In genomic region chr20:35318502-35319157, GRCh38 we compare ENCODE assay signal across 8 cellular contexts. TPM values are rescaled to one million over a fixed set of nuclear protein-coding genes. Genes with fewer than 3 reads are reported as not detected.
DNase-seq lines count a peak whose midpoint lies in the region; ATAC-seq, FAIRE-seq and TF ChIP-seq lines count a peak whose summit lies in the region.
"Had no signal": no experiment of that assay in that cellular context is flagged by ENCODE, and none has a peak within 500 bp of the region (broad histone marks: within the 10 kb centered on the region; RNA-seq: fewer than 3 reads in every experiment).

No MANE protein-coding gene starts in this region.

- H3K79me2 ChIP-seq in smooth muscle cell (ENCODE audit: low read depth) = no peaks in the 10 kb centered on the region

- H3K4me2 ChIP-seq in smooth muscle cell = peak overlapping the region; percentile 76

- H3K27ac ChIP-seq in smooth muscle cell (ENCODE audit: low read depth) = peak overlapping the region; percentile 95

- peak overlapping the region; percentile 46 for H3K9ac ChIP-seq in smooth muscle cell (ENCODE audit: low read depth)

- H2AFZ ChIP-seq in smooth muscle cell (ENCODE audit: low read depth) = no peak overlapping the region

- intact Hi-C loops in left ventricle myocardium superior (cut with micrococcal nuclease) = no loop called here

- H3K4me1 ChIP-seq in smooth muscle cell (ENCODE audit: low read depth) = peaks cover 17% of the 10 kb centered on the region

- no peak overlapping the region for H3K4me3 ChIP-seq in smooth muscle cell

- FAIRE-seq in frontal cortex (lab: Jason Lieb, UNC) = no peak

- DNase-seq in HK-2 (ENCODE audit: unreplicated experiment) (peak; percentile 90), SW 1271 (lab: John Stamatoyannopoulos, UW) (peak; percentile 99), left ventricle myocardium superior (no peak), smooth muscle cell (lab: John Stamatoyannopoulos, UW; ENCODE audit: unreplicated experiment) (no peak), frontal cortex (ENCODE audit: low spot score in 2 of 2) (no peak), NCI-H1105 treated with DMSO at 0.1 percent for 48 hours (lab: John Stamatoyannopoulos, UW) (no peak), NCI-H345 (lab: John Stamatoyannopoulos, UW) (no peak)
- DNase-seq: NCI-H1694 had no signal

- no peaks in the 10 kb centered on the region for H3K27me3 ChIP-seq in smooth muscle cell (ENCODE audit: low read depth)

- no peaks in the 10 kb centered on the region for H3K9me3 ChIP-seq in smooth muscle cell (replicated peaks; ENCODE audit: low read depth)

- peak; percentile 83 for ATAC-seq in left ventricle myocardium superior

- no peak for TF ChIP-seq CTCF in smooth muscle cell (IDR thresholded peaks at IDR 0.05; ENCODE audit: borderline replicate concordance, insufficient read depth, poor library complexity, severe bottlenecking)

- peaks cover 5% of the 10 kb centered on the region for H3F3A ChIP-seq in smooth muscle cell (ENCODE audit: low read depth)

- no peaks in the 10 kb centered on the region for H3K36me3 ChIP-seq in smooth muscle cell (ENCODE audit: low read depth)

- H4K20me1 ChIP-seq in smooth muscle cell (ENCODE audit: low read depth) = no peaks in the 10 kb centered on the region

- 75% methylated on average over 6 of the region's 6 CpGs for WGBS in smooth muscle cell (ENCODE audit: low lambda C conversion rate)

RNA-seq across cellular contexts. Expression of gene FAM83C, which starts 26.4 kb away (rescaled TPM):
- not detected for total RNA-seq in left ventricle myocardium superior
- total RNA-seq in smooth muscle cell = 0.27 and 0.49 TPM in 2 replicates
- 0.05 TPM in 1 of 2 replicates, not detected in the other for polyA plus RNA-seq in smooth muscle cell
- total RNA-seq in frontal cortex = not detected

RNA-seq across cellular contexts. Expression of gene EIF6, which starts 34.1 kb away (rescaled TPM):
- 34.6 TPM for total RNA-seq in left ventricle myocardium superior
- 76.4 and 110 TPM in 2 replicates for total RNA-seq in smooth muscle cell
- polyA plus RNA-seq in smooth muscle cell = 179 and 251 TPM in 2 replicates
- 71.7 TPM for total RNA-seq in frontal cortex

RNA-seq across cellular contexts. Expression of gene MMP24OS, which starts 40.7 kb away (rescaled TPM):
- total RNA-seq in left ventricle myocardium superior (48.4 TPM), smooth muscle cell (14.3 and 22.7 TPM in 2 replicates), frontal cortex (3.3 TPM)
- polyA plus RNA-seq in smooth muscle cell = 43.7 and 44.7 TPM in 2 replicates

Comparison
In these comparisons a context has a peak if more than half of its experiments do, and no peak if none do; other contexts are left out.
1. DNase-seq: peak in HK-2 (single experiment) and SW 1271 (2 of 2); none in left ventricle myocardium superior (single experiment), smooth muscle cell (single experiment), frontal cortex (0 of 2), NCI-H1105 treated with DMSO at 0.1 percent for 48 hours (single experiment) and NCI-H345 (single experiment).